17 cellular contexts compared by ENCODE assay signal in genomic region chr2:108316194-108316880, GRCh38. TPM values are rescaled to one million over a fixed set of nuclear protein-coding genes. Genes with fewer than 3 reads are reported as not detected.
DNase-seq lines count a peak whose midpoint lies in the region; ATAC-seq and TF ChIP-seq lines count a peak whose summit lies in the region.
"Had no signal": no experiment of that assay in that cellular context is flagged by ENCODE, and none has a peak within 500 bp of the region (broad histone marks: within the 10 kb centered on the region; RNA-seq: fewer than 3 reads in every experiment).

No MANE protein-coding gene starts in this region.

- H3K23ac ChIP-seq in neuronal stem cell (ENCODE audit: low read depth, low read length, poor library complexity) = no peak overlapping the region

- no peak overlapping the region for H3K4me2 ChIP-seq in neuronal stem cell (ENCODE audit: insufficient read depth, low read length, poor library complexity, severe bottlenecking)

- H3K4me3 ChIP-seq in HUES64 (ENCODE audit: low read length) = peak overlapping the region; percentile 24; the same call in 1 of the 2 replicates
- peak overlapping the region; percentile 17; the same call in 1 of the 2 replicates for H3K4me3 ChIP-seq in iPS-18c (ENCODE audit: insufficient read depth, low read depth, low read length)
- H3K4me3 ChIP-seq in neuronal stem cell (ENCODE audit: low read length in 2 of 2) = no peak overlapping the region
- no peak overlapping the region for H3K4me3 ChIP-seq in tibial nerve
- no peak overlapping the region for H3K4me3 ChIP-seq in gastrocnemius medialis
- H3K4me3 ChIP-seq: Peyer's patch had no signal

- H3K36me3 Mint-ChIP-seq in WTC11 = no peaks in the 10 kb centered on the region; the same call in 1 of the 2 replicates
- H3K36me3 Mint-ChIP-seq: T-cell had no signal

- no peak overlapping the region for H2BK5ac ChIP-seq in neuronal stem cell (ENCODE audit: low read length)

- no peak overlapping the region for H3K14ac ChIP-seq in neuronal stem cell (ENCODE audit: low read length)

- H3K4me1 Mint-ChIP-seq in WTC11 = peaks cover 26% of the 10 kb centered on the region
- H3K4me1 Mint-ChIP-seq: activated CD4-positive, alpha-beta T cell treated with anti-CD3 and anti-CD28 coated beads for 36 hours; T-cell had no signal

- intact Hi-C loops in gastrocnemius medialis (cut with DNase I; ENCODE audit: low total_unique reads) = no loop called here

- no peaks in the 10 kb centered on the region for H3K27me3 ChIP-seq in HUES64 (ENCODE audit: insufficient read depth, low read length)
- peaks cover 0 to 14% (median 0%) of the 10 kb centered on the region in 3 experiments for H3K27me3 ChIP-seq in neuronal stem cell (ENCODE audit: control insufficient read depth in 3 of 3, insufficient read depth in 3 of 3, low read depth in 1 of 3, low read length in 3 of 3)
- H3K27me3 ChIP-seq in tibial nerve = no peaks in the 10 kb centered on the region
- no peaks in the 10 kb centered on the region for H3K27me3 ChIP-seq in gastrocnemius medialis
- H3K27me3 ChIP-seq: Peyer's patch had no signal

- H3K36me3 ChIP-seq in HUES64 (ENCODE audit: insufficient read depth, low read length) (no peaks in the 10 kb centered on the region), neuronal stem cell (replicated peaks in 1 of 2; ENCODE audit: control insufficient read depth in 2 of 2, insufficient read depth in 2 of 2, low read length in 2 of 2) (no peaks in the 10 kb centered on the region), tibial nerve (no peaks in the 10 kb centered on the region), gastrocnemius medialis (no peaks in the 10 kb centered on the region)
- H3K36me3 ChIP-seq: Peyer's patch had no signal

- no peak overlapping the region for H4K91ac ChIP-seq in neuronal stem cell (ENCODE audit: low read depth, low read length, poor library complexity)

- DNase-seq in WTC11 (ENCODE audit: low spot score) (peak; percentile 16), neuronal stem cell (ENCODE audit: low spot score) (no peak), tibial nerve (ENCODE audit: low spot score in 2 of 2) (no peak), NCI-H1436 (lab: John Stamatoyannopoulos, UW) (no peak), gastrocnemius medialis (no peak)
- DNase-seq: activated CD4-positive, alpha-beta T cell treated with anti-CD3 and anti-CD28 coated beads for 36 hours; amniotic stem cell; cortex of kidney; HFFc6; NCI-H1092 treated with DMSO at 0.1 percent for 48 hours; Peyer's patch; stimulated activated CD4-positive, alpha-beta T cell treated with anti-CD3 and anti-CD28 coated beads, Interleukin-4, amount 100 ng/mL, for 24 hours; T-cell had no signal

- no peak overlapping the region for H4K8ac ChIP-seq in neuronal stem cell (ENCODE audit: low read depth, low read length)

- peak overlapping the region; percentile 44 for H3K4me3 Mint-ChIP-seq in WTC11
- H3K4me3 Mint-ChIP-seq: activated CD4-positive, alpha-beta T cell treated with anti-CD3 and anti-CD28 coated beads for 36 hours; HFFc6; T-cell had no signal

- H2AK5ac ChIP-seq in neuronal stem cell (ENCODE audit: low read depth, low read length) = no peak overlapping the region

- no peak overlapping the region for H2BK15ac ChIP-seq in neuronal stem cell (ENCODE audit: low read length)

- CTCF ChIA-PET in WTC11 (lab: Charles Lee) = interaction anchor here (1.4 kb wide), 1 partner anchor 320 kb away, joined by 4 read pairs; no protein-coding TSS in a partner anchor

- H3K9me3 Mint-ChIP-seq in WTC11 = peaks cover 17% of the 10 kb centered on the region
- H3K9me3 Mint-ChIP-seq: HFFc6, T-cell had no signal

- no peak for TF ChIP-seq CTCF in WTC11 (IDR thresholded peaks at IDR 0.05)
- no peak for TF ChIP-seq CTCF in tibial nerve (IDR thresholded peaks at IDR 0.05)
- no peak for TF ChIP-seq CTCF in gastrocnemius medialis (IDR thresholded peaks at IDR 0.05 in 4 of 5, conservative IDR thresholded peaks at IDR 0.05 in 1 of 5)

- H3K4me1 ChIP-seq in HUES64 (ENCODE audit: insufficient read depth, low read length) (peaks cover 21% of the 10 kb centered on the region), neuronal stem cell (ENCODE audit: control insufficient read depth in 2 of 2, insufficient read depth in 1 of 2, low read depth in 1 of 2, low read length in 2 of 2) (peaks cover 11 to 13% of the 10 kb centered on the region in 2 donors), tibial nerve (peaks cover 0 to 8% (median 0%) of the 10 kb centered on the region in 4 donors), gastrocnemius medialis (no peaks in the 10 kb centered on the region)

- TF ChIP-seq POLR2A in tibial nerve (IDR thresholded peaks at IDR 0.05) (no peak), gastrocnemius medialis (IDR thresholded peaks at IDR 0.05) (no peak)

- H3K79me1 ChIP-seq in neuronal stem cell (ENCODE audit: low read depth, low read length) = no peaks in the 10 kb centered on the region

- H3K27ac Mint-ChIP-seq in WTC11 = peak overlapping the region; percentile 71
- H3K27ac Mint-ChIP-seq: activated CD4-positive, alpha-beta T cell treated with anti-CD3 and anti-CD28 coated beads for 36 hours; HFFc6; T-cell had no signal

- no peak for TF ChIP-seq EP300 in tibial nerve (IDR thresholded peaks at IDR 0.05)

- POLR2A ChIA-PET in WTC11 (lab: Charles Lee) = interaction anchor here (1.2 kb wide), 1 partner anchor 13 kb away, joined by 3 read pairs; no protein-coding TSS in a partner anchor

- H3K9ac ChIP-seq in HUES64 (ENCODE audit: low read depth, low read length) (no peak overlapping the region), neuronal stem cell (ENCODE audit: low read depth, low read length, poor library complexity) (no peak overlapping the region)

- H3K9me3 ChIP-seq in HUES64 (ENCODE audit: insufficient read depth, low read depth, low read length) (no peaks in the 10 kb centered on the region), iPS-18c (ENCODE audit: control insufficient read depth, insufficient read depth, low read length) (no peaks in the 10 kb centered on the region), neuronal stem cell (replicated peaks in 1 of 2; ENCODE audit: control insufficient read depth in 2 of 2, insufficient read depth in 1 of 2, low read depth in 1 of 2, low read length in 2 of 2) (no peaks in the 10 kb centered on the region), tibial nerve (no peaks in the 10 kb centered on the region), gastrocnemius medialis (no peaks in the 10 kb centered on the region)
- H3K9me3 ChIP-seq: Peyer's patch had no signal

- no peak overlapping the region for H2BK120ac ChIP-seq in neuronal stem cell (ENCODE audit: low read depth, low read length)

- no peak overlapping the region for H3K4ac ChIP-seq in neuronal stem cell (ENCODE audit: low read length)

- H3K27me3 Mint-ChIP-seq in WTC11 (ENCODE audit: low read depth) = 0 out of 2 replicates have a peak, but pooled peaks cover 2% of the 10 kb centered on the region

- in situ Hi-C loops in gastrocnemius medialis (cut with MboI; ENCODE audit: low sequenced_read_pairs in 4 of 4) = no loop called here

- peak overlapping the region; percentile 27; the same call in 1 of the 2 replicates for H3K27ac ChIP-seq in HUES64 (ENCODE audit: low read depth, low read length)
- no peak overlapping the region for H3K27ac ChIP-seq in neuronal stem cell (replicated peaks; ENCODE audit: low read length)
- no peak overlapping the region for H3K27ac ChIP-seq in tibial nerve
- no peak overlapping the region for H3K27ac ChIP-seq in gastrocnemius medialis
- H3K27ac ChIP-seq: Peyer's patch had no signal

- ATAC-seq in WTC11 = peak; percentile 90
- no peak for ATAC-seq in HG02798 (IDR thresholded peaks at IDR 0.05; ENCODE audit: poor library complexity, unreplicated experiment)
- no peak for ATAC-seq in gastrocnemius medialis
- ATAC-seq: activated CD4-positive, alpha-beta T cell treated with anti-CD3 and anti-CD28 coated beads for 36 hours; T-cell had no signal

- peak overlapping the region; percentile 14 for H2AFZ ChIP-seq in neuronal stem cell (ENCODE audit: low read length)

- WGBS in HUES64 = 48% methylated on average over 17 of the region's 17 CpGs
- no CpG with 5 or more reads among the region's 17 CpGs for WGBS in neuronal stem cell (ENCODE audit: extremely low coverage in 2 of 2, insufficient read length in 2 of 2, insufficient replicate concordance in 1 of 2), 2 donors
- WGBS in tibial nerve, 2 donors = 29 to 34% methylated on average over 15 to 17 of the region's 17 CpGs

- H3K18ac ChIP-seq in neuronal stem cell (ENCODE audit: low read length) = peak overlapping the region; percentile 42

- no peak overlapping the region for H2BK12ac ChIP-seq in neuronal stem cell (ENCODE audit: low read length)

TF ChIP-seq in WTC11, 78 proteins besides CTCF, POLR2A, EP300 and RAD21:
- TF ChIP-seq NR2C2 (CRISPR knock-in tag; IDR thresholded peaks at IDR 0.05) (no peak), ZNF121 (CRISPR knock-in tag; IDR thresholded peaks at IDR 0.05) (no peak), NFYB (CRISPR knock-in tag; conservative IDR thresholded peaks at IDR 0.05; ENCODE audit: low read depth) (peak; percentile 23; the same call in 1 of the 2 replicates), ZNF138 (CRISPR knock-in tag; conservative IDR thresholded peaks at IDR 0.05) (no peak), MYBL2 (CRISPR knock-in tag; IDR thresholded peaks at IDR 0.05) (no peak), CDX4 (CRISPR knock-in tag; IDR thresholded peaks at IDR 0.05; ENCODE audit: borderline replicate concordance) (no peak), JAZF1 (CRISPR knock-in tag; IDR thresholded peaks at IDR 0.05) (no peak)
- TF ChIP-seq, protein P1, sequence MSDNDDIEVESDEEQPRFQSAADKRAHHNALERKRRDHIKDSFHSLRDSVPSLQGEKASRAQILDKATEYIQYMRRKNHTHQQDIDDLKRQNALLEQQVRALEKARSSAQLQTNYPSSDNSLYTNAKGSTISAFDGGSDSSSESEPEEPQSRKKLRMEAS (CRISPR knock-in tag; IDR thresholded peaks at IDR 0.05) = no peak

RNA-seq across cellular contexts. Expression of gene SULT1C2, which starts 27.6 kb away (rescaled TPM):
- 0.50 TPM for polyA plus RNA-seq in HUES64 (2013, experiment 1 of 2)
- 3.1 TPM for polyA plus RNA-seq in HUES64 (2013, experiment 2 of 2)
- total RNA-seq in WTC11 (2021) (2.2 to 3.4 TPM (median 2.6 TPM) in 3 replicates), tibial nerve (1 to 10 TPM in 2 of 4 donors, not detected in 2; 1.3 to 2.0 TPM), gastrocnemius medialis (1 to 10 TPM in 1 of 4 donors, under 1 TPM in 1, not detected in 2; 0.10 to 3.2 TPM)
- polyA plus RNA-seq in neuronal stem cell (2013, experiment 1 of 2) = 1.1 TPM
- polyA plus RNA-seq in neuronal stem cell (2013, experiment 2 of 2) = 1.2 TPM
- total RNA-seq: activated CD4-positive, alpha-beta T cell treated with anti-CD3 and anti-CD28 coated beads for 36 hours; HFFc6; NCI-H460 had no signal

Comparison
In these comparisons a context has a peak if more than half of its experiments do, and no peak if none do; other contexts are left out.
1. H3K4me3 ChIP-seq: peak in HUES64 (single experiment) and iPS-18c (single experiment); none in neuronal stem cell (0 of 2), tibial nerve (0 of 4) and gastrocnemius medialis (0 of 4).